8 cellular contexts compared by ENCODE assay signal in genomic region chr7:106166651-106167342, GRCh38. TPM values are rescaled to one million over a fixed set of nuclear protein-coding genes. Genes with fewer than 3 reads are reported as not detected.
A peak's percentile ranks its signal among the peaks of the same experiment; 100 is the strongest.
DNase-seq lines count a peak whose midpoint lies in the region; ATAC-seq and TF ChIP-seq lines count a peak whose summit lies in the region.

No MANE protein-coding gene starts in this region.

- peaks cover 14% of the 10 kb centered on the region for H3K27me3 Mint-ChIP-seq in HFFc6 (ENCODE audit: insufficient read depth)

- ATAC-seq in GM19328 (IDR thresholded peaks at IDR 0.05; ENCODE audit: unreplicated experiment) (no peak), HG03039 (IDR thresholded peaks at IDR 0.05; ENCODE audit: unreplicated experiment) (no peak)

- H3K36me3 ChIP-seq in brain microvascular endothelial cell (replicated peaks) (no peaks in the 10 kb centered on the region), spleen (no peaks in the 10 kb centered on the region)

- TF ChIP-seq CTCF in HFFc6 (IDR thresholded peaks at IDR 0.05): peak; percentile 89
- peak; percentile 76 for TF ChIP-seq CTCF in brain microvascular endothelial cell (IDR thresholded peaks at IDR 0.05; ENCODE audit: low read depth, low read length, missing control alignments)
- TF ChIP-seq CTCF in spleen (IDR thresholded peaks at IDR 0.05 in 8 of 11, conservative IDR thresholded peaks at IDR 0.05 in 3 of 11): peak; percentile 58 to 87 (median 80)

- DNase-seq in DMS114 treated with DMSO at 0.1 percent for 48 hours (lab: John Stamatoyannopoulos, UW; ENCODE audit: unreplicated experiment) (peak; percentile 59), HFFc6 (peak; percentile 59), NCI-H82 treated with DMSO at 0.1 percent for 48 hours (lab: John Stamatoyannopoulos, UW; ENCODE audit: unreplicated experiment) (peak; percentile 25), brain microvascular endothelial cell (peak; percentile 75), iPS-NIHi7 (ENCODE audit: extremely low spot score) (peak; percentile 76), spleen (no peak)

- peaks cover 4% of the 10 kb centered on the region for H3K36me3 Mint-ChIP-seq in HFFc6 (ENCODE audit: low read depth)

- no peak overlapping the region for H3K27ac Mint-ChIP-seq in HFFc6

- H3K4me3 ChIP-seq in brain microvascular endothelial cell (ENCODE audit: low read depth, low read length): no peak overlapping the region
- H3K4me3 ChIP-seq in spleen: no peak overlapping the region

- intact Hi-C loops in spleen (cut with DNase I; ENCODE audit: low total_unique reads): no loop called here

- H3K9me3 Mint-ChIP-seq in HFFc6: peaks cover 11% of the 10 kb centered on the region

- no peak for TF ChIP-seq POLR2A in spleen (IDR thresholded peaks at IDR 0.05)

- no peak overlapping the region for H3K27ac ChIP-seq in brain microvascular endothelial cell
- H3K27ac ChIP-seq in spleen: no peak overlapping the region

- peaks cover 17% of the 10 kb centered on the region for H3K4me1 Mint-ChIP-seq in HFFc6 (ENCODE audit: low read depth)

- peaks cover 0 to 10% (median 2%) of the 10 kb centered on the region in 6 donors for H3K4me1 ChIP-seq in spleen

- no peak overlapping the region for H3K4me3 Mint-ChIP-seq in HFFc6

- H3K9me3 ChIP-seq in spleen: peaks cover 0 to 21% (median 15%) of the 10 kb centered on the region in 8 donors

- no peaks in the 10 kb centered on the region for H3K27me3 ChIP-seq in brain microvascular endothelial cell (replicated peaks)
- H3K27me3 ChIP-seq in spleen (replicated peaks in 1 of 7): no peaks in the 10 kb centered on the region

- in situ Hi-C loops in brain microvascular endothelial cell (cut with HindIII; ENCODE audit: low pct_ligation_motif_present, low sequenced_read_pairs): loop anchor here (25.0 kb wide), 1 partner anchor 104 kb away; no protein-coding TSS in a partner anchor

- WGBS in spleen, 5 donors: 63 to 68% (median 64%) methylated on average over 7 of the region's 7 CpGs

RNA-seq across cellular contexts. Expression of gene SYPL1, which starts 54.7 kb away (rescaled TPM):
- 10 to 100 TPM; 66.5 to 84.0 (median 74.6) TPM for total RNA-seq in HFFc6 (2021; fragmentation: NEBNext Ultra II Directional; extraction: Animal tissue kit (Norgen Biotek cat#: 25700))
- 100 to 1,000 TPM in 2 of 7 donors, 10 to 100 TPM in 5; 72.8 to 113 (median 95.3) TPM for total RNA-seq in spleen
- polyA plus RNA-seq in spleen: 10 to 100 TPM; 49.9 to 79.0 (median 67.3) TPM
